8 cellular contexts compared by ENCODE assay signal in the genomic region with DNA sequence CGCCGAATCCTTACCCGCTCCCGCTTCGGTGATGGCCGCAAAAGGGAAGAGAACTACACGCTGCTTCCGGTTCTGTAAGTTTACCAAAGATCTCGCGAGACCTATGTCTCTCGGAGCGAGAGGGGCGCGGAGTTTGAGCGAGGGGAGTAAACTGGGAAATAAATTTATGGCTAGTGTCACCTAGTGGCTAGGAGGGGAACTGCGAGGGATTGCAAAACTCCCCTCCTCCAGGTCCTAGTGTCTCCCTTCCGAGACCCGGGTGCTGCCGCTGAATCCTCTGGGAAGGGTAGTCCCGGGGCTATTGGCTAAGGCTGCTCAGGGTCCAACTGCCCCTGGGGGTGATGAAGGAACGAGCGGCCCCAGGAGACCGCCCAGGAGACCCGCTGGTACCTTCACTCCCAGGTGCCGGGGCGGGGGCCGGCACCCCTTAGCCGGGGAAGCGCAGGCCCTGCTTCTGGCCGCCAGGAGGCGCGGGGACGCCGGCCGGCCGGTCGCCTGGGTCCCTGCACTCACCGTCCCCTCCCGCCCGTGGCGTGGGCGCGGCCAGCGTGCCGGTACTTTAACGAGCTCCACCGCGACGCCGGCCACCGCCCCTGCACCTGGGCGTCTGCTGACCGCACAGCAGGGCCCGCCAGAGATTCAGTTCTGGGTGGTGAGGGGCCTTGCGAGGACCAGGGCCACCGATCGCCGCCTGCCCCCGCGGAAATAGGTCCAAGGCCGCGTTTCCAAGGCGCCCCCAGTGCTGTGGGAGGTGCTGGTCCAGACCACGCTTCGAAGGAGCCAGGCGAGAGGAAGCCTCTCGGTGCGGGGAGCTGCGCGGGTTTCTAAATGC. TPM values are rescaled to one million over a fixed set of nuclear protein-coding genes. Genes with fewer than 3 reads are reported as not detected.
DNase-seq lines count a peak whose midpoint lies in the region; ATAC-seq, FAIRE-seq and TF ChIP-seq lines count a peak whose summit lies in the region.

A gene (minus strand): TSS at position 51 of the 832 bp plus-strand sequence. CDS start 883 bp downstream, outside the sequence.

- H3K36me3 ChIP-seq in psoas muscle (ENCODE audit: insufficient read depth in 1 of 2, low read depth in 1 of 2), result peaks cover 16 to 37% of the 10 kb centered on the region in 2 donors
- H3K36me3 ChIP-seq in uterus, result no peaks in the 10 kb centered on the region

- H3K4me1 ChIP-seq in psoas muscle (peaks cover 18% of the 10 kb centered on the region), uterus (peaks cover 6 to 24% of the 10 kb centered on the region in 2 donors)

- FAIRE-seq in GM12891 (lab: Jason Lieb, UNC), result peak; percentile 90

- DNase-seq in GM12891 (ENCODE audit: insufficient read length, low spot score), result peak; percentile 94
- peak; percentile 98 for DNase-seq in NCI-H146 (lab: John Stamatoyannopoulos, UW)
- peak; percentile 96 for DNase-seq in amniotic stem cell (lab: John Stamatoyannopoulos, UW)
- peak; percentile 95 for DNase-seq in left ventricle myocardium superior
- peak; percentile 95 to 97 for DNase-seq in psoas muscle
- DNase-seq in uterus, result peak; percentile 96 to 99

- H3K27ac ChIP-seq in psoas muscle (peak within 1 kb of the TSS; percentile 79), uterus (peak within 1 kb of the TSS; percentile 89 to 91)

- WGBS in psoas muscle, 3 donors, result 0 to 1% (median 0%) methylated on average over 54 to 70 of the region's 70 CpGs

- no peaks in the 10 kb centered on the region for H3K27me3 ChIP-seq in psoas muscle (ENCODE audit: insufficient read depth in 3 of 3, low read length in 2 of 3)
- no peaks in the 10 kb centered on the region for H3K27me3 ChIP-seq in uterus

- intact Hi-C loops in T-helper 1 cell treated with Interleukin-12 subunit alpha and Interleukin-12 subunit beta and Interleukin-4 antibody, amounts not matched to agents 30 ng/mL and 1 ng/mL, for 36 hours (cut with micrococcal nuclease), result loop anchor here (1.0 to 10.0 kb wide), 13 partner anchors 27 to 1741 kb away; a partner anchor contains a TSS
- intact Hi-C loops in left ventricle myocardium superior (cut with micrococcal nuclease), result no loop called here
- intact Hi-C loops in psoas muscle (cut with DNase I), result no loop called here
- intact Hi-C loops in uterus (cut with DNase I; ENCODE audit: low total_unique reads), result no loop called here

- TF ChIP-seq POLR2A in GM12891 (IDR thresholded peaks at IDR 0.05; ENCODE audit: low read depth, low read length), result peak; percentile 99
- peak; percentile 21 to 74 for TF ChIP-seq POLR2A in uterus (IDR thresholded peaks at IDR 0.05)

- peak; percentile 86 for ATAC-seq in HG02852 (IDR thresholded peaks at IDR 0.05; ENCODE audit: unreplicated experiment)
- peak; percentile 92 for ATAC-seq in left ventricle myocardium superior
- ATAC-seq in psoas muscle, result peak; percentile 92 to 93 (median 93)

- TF ChIP-seq CTCF in psoas muscle (IDR thresholded peaks at IDR 0.05) (peak; percentile 99), uterus (IDR thresholded peaks at IDR 0.05) (peak; percentile 91 to 97 (median 94))

- H3K4me3 ChIP-seq in psoas muscle (peak within 1 kb of the TSS; percentile 71), uterus (peak within 1 kb of the TSS; percentile 65 to 66)

- no peaks in the 10 kb centered on the region for H3K9me3 ChIP-seq in psoas muscle
- H3K9me3 ChIP-seq in uterus, result no peaks in the 10 kb centered on the region

TF ChIP-seq in GM12891, 5 proteins besides CTCF, POLR2A, EP300 and RAD21:
- peak; percentile 87 for TF ChIP-seq POU2F2 (IDR thresholded peaks at IDR 0.05; ENCODE audit: low read depth, low read length)
- peak; percentile 55 for TF ChIP-seq PAX5 (IDR thresholded peaks at IDR 0.05; ENCODE audit: insufficient read depth, low read length, severe bottlenecking)
- TF ChIP-seq POLR2AphosphoS5 (IDR thresholded peaks at IDR 0.05; ENCODE audit: low read depth, low read length), result peak; percentile 99; the same call in 1 of the 2 replicates
- peak; percentile 100; the same call in 1 of the 2 replicates for TF ChIP-seq TAF1 (IDR thresholded peaks at IDR 0.05; ENCODE audit: low read depth, low read length)
- TF ChIP-seq SPI1 (IDR thresholded peaks at IDR 0.05; ENCODE audit: low read depth, low read length), result peak; percentile 47

RNA-seq across cellular contexts. Expression of the gene that starts here (rescaled TPM):
- 7,968 TPM for polyA plus RNA-seq in GM12891 (2012; ENCODE audit: low read depth, missing spikeins)
- total RNA-seq in T-helper 1 cell treated with Interleukin-12 subunit alpha and Interleukin-12 subunit beta and Interleukin-4 antibody, amounts not matched to agents 30 ng/mL and 1 ng/mL, for 36 hours, result 1,712 and 1,733 TPM in 2 replicates
- 1,047 TPM for total RNA-seq in left ventricle myocardium superior
- total RNA-seq in psoas muscle, result 1,000 to 10,000 TPM in 3 of 4 donors, 100 to 1,000 TPM in 1; 994 to 1,548 (median 1,386) TPM
- polyA plus RNA-seq in psoas muscle, result 1,000 to 10,000 TPM; 2,500 to 4,614 (median 2,501) TPM
- over 10,000 TPM in 1 of 4 donors, 1,000 to 10,000 TPM in 3; 2,192 to 15,169 (median 5,752) TPM for total RNA-seq in uterus

Comparison
In these comparisons a context has a peak if more than half of its experiments do, and no peak if none do; other contexts are left out.
1. Peak in every context shown above with its lines: DNase-seq, ATAC-seq, H3K4me3 ChIP-seq and H3K27ac ChIP-seq.